Comparison of ENCODE assay signal across 8 cellular contexts in genomic region chr2:18387479-18388206, GRCh38.
DNase-seq lines count a peak whose midpoint lies in the region; ATAC-seq and TF ChIP-seq lines count a peak whose summit lies in the region.

No MANE protein-coding gene starts in this region.

- no peak for TF ChIP-seq POLR2A in prostate gland (IDR thresholded peaks at IDR 0.05)

- H3K4me3 ChIP-seq in H7 (ENCODE audit: insufficient read depth, low read depth, low read length) (no peak overlapping the region), LNCaP clone FGC (ENCODE audit: low read depth, low read length) (no peak overlapping the region), SJSA1 (no peak overlapping the region), cardiac muscle cell (no peak overlapping the region), prostate gland (no peak overlapping the region)

- peak; percentile 88 for TF ChIP-seq CTCF in GM12801 (IDR thresholded peaks at IDR 0.05; ENCODE audit: extremely low read depth, insufficient read length)
- peak; percentile 90 for TF ChIP-seq CTCF in LNCaP clone FGC (IDR thresholded peaks at IDR 0.05; ENCODE audit: control insufficient read depth, extremely low read depth, insufficient read depth)
- TF ChIP-seq CTCF in cardiac muscle cell (IDR thresholded peaks at IDR 0.05; ENCODE audit: low read depth, low read length), result peak; percentile 94
- peak; percentile 77 to 98 (median 86) for TF ChIP-seq CTCF in prostate gland (IDR thresholded peaks at IDR 0.05)

- intact Hi-C loops in prostate gland (cut with DNase I), result loop anchor here (5.0 kb wide), 4 partner anchors 135 to 1480 kb away; no protein-coding TSS in a partner anchor

- H3K4me1 ChIP-seq in SJSA1 (replicated peaks), result no peaks in the 10 kb centered on the region
- no peaks in the 10 kb centered on the region for H3K4me1 ChIP-seq in cardiac muscle cell (ENCODE audit: low read depth)
- no peaks in the 10 kb centered on the region for H3K4me1 ChIP-seq in prostate gland (replicated peaks)

- H3K27me3 ChIP-seq in H7 (ENCODE audit: control insufficient read depth, insufficient read depth, low read length) (no peaks in the 10 kb centered on the region), SJSA1 (replicated peaks) (no peaks in the 10 kb centered on the region; the same call in 1 of the 2 replicates), cardiac muscle cell (no peaks in the 10 kb centered on the region), prostate gland (replicated peaks; ENCODE audit: insufficient read depth) (no peaks in the 10 kb centered on the region)

- ATAC-seq in HG03108 (IDR thresholded peaks at IDR 0.05; ENCODE audit: unreplicated experiment), result no peak

- DNase-seq in H7 (peak; percentile 50), LNCaP clone FGC (ENCODE audit: low read depth) (peak; percentile 31), SJSA1 (ENCODE audit: low read depth in 1 of 2, low spot score in 2 of 2) (peak; percentile 73 to 79), cardiac muscle cell (ENCODE audit: low read depth in 1 of 2, low spot score in 1 of 2) (peak; percentile 88 to 89), prostate gland (ENCODE audit: low spot score) (peak; percentile 61)
- peak; percentile 53 for DNase-seq in activated naive CD4-positive, alpha-beta T cell treated with anti-CD3 and anti-CD28 coated beads, Interleukin-2, amount 50 U/mL, for 16 hours

- H3K9me3 ChIP-seq in SJSA1 (replicated peaks), result no peaks in the 10 kb centered on the region
- no peaks in the 10 kb centered on the region for H3K9me3 ChIP-seq in cardiac muscle cell (ENCODE audit: low read depth)
- no peaks in the 10 kb centered on the region for H3K9me3 ChIP-seq in prostate gland

- no peak overlapping the region for H3K27ac ChIP-seq in SJSA1
- H3K27ac ChIP-seq in cardiac muscle cell, result no peak overlapping the region
- no peak overlapping the region for H3K27ac ChIP-seq in prostate gland

- 54% methylated on average over 15 of the region's 15 CpGs for WGBS in prostate gland

- no peaks in the 10 kb centered on the region for H3K36me3 ChIP-seq in H7 (replicated peaks; ENCODE audit: control insufficient read depth, insufficient read depth, low read length)
- H3K36me3 ChIP-seq in SJSA1, result no peaks in the 10 kb centered on the region
- no peaks in the 10 kb centered on the region for H3K36me3 ChIP-seq in cardiac muscle cell
- no peaks in the 10 kb centered on the region for H3K36me3 ChIP-seq in prostate gland

Comparison
In these comparisons a context has a peak if more than half of its experiments do, and no peak if none do; other contexts are left out.
1. DNase-seq: peak in every context shown above with its lines; median percentile 88 in cardiac muscle cell; 76 in SJSA1; 61 in prostate gland; 53 in activated naive CD4-positive, alpha-beta T cell treated with anti-CD3 and anti-CD28 coated beads, Interleukin-2, amount 50 U/mL, for 16 hours; 50 in H7; 31 in LNCaP clone FGC.